In the genomic region with DNA sequence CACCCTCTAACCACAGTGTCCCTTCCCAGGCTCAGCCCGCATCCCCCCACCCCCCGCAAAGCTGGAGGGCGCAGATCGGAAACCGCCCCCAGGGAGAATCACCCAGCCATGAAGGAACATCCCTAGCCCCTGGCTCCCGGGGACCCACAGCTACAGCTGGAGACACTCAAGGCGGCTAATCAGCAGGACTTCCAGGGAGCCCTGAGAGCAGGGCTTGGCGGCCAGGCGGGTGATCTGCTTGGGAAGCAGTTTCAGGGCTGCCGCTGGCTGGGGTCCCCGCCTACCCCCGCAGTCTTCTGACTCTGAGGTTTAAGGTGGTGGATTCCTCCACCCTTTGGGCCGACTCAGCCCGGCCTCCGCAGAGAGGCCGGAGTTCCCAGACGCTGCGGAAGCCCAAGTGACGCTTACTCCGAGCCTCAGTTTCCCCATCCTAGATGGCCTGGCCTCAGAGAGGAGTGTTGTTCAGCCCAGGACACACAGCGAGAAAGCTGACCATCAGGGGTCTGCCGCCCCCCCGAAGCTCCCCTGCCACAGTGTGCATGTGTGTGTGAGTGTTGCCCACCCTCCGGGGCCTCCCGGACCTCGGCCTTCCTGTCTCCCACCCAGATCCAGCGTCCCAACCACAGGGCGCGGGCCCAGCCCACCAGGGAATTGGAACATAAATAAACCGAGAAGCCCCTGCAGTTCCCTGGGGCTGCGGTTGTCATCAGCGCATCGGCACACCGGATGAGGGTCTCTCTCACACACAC, we compare ENCODE assay signal across 13 cellular contexts. TPM values are rescaled to one million over a fixed set of nuclear protein-coding genes. Genes with fewer than 3 reads are reported as not detected.
A peak's percentile ranks its signal among the peaks of the same experiment; 100 is the strongest.
DNase-seq lines count a peak whose midpoint lies in the region; ATAC-seq and TF ChIP-seq lines count a peak whose summit lies in the region.
"Had no signal": no experiment of that assay in that cellular context is flagged by ENCODE, and none has a peak within 500 bp of the region (broad histone marks: within the 10 kb centered on the region; RNA-seq: fewer than 3 reads in every experiment).

No MANE protein-coding gene starts in this region.

- intact Hi-C loops in heart right ventricle (cut with DNase I) (loop anchor here in 5 of 10 donors (5.0 to 10.0 kb wide), 4 partner anchors 48 to 63 kb away; no protein-coding TSS in a partner anchor), right cardiac atrium (cut with DNase I) (loop anchor here in 2 of 4 donors (10.0 kb wide), 1 partner anchor 55 kb away; no protein-coding TSS in a partner anchor)

- no peaks in the 10 kb centered on the region for H3K9me3 Mint-ChIP-seq in activated CD8-positive, alpha-beta T cell treated with anti-CD3 and anti-CD28 coated beads, Interleukin-2, amount 10 ng/mL, durations not matched to agents 7 days and 5 days (ENCODE audit: insufficient read depth)
- H3K9me3 Mint-ChIP-seq: effector memory CD8-positive, alpha-beta T cell had no signal

- H3K27ac ChIP-seq in heart right ventricle (peak overlapping the region in 7 of 10 donors; percentile 44 to 80 (median 71)), right cardiac atrium (ENCODE audit: low read length) (no peak overlapping the region), suprapubic skin (no peak overlapping the region)

- no peak overlapping the region for H3K9ac ChIP-seq in iPS-15b (ENCODE audit: low read depth, low read length)

- WGBS in heart right ventricle, 2 donors = 53 to 59% methylated on average over 34 of the region's 34 CpGs
- 50% methylated on average over 34 of the region's 34 CpGs for WGBS in right cardiac atrium
- WGBS in suprapubic skin = 54% methylated on average over 16 of the region's 34 CpGs

- no peaks in the 10 kb centered on the region for H3K9me3 ChIP-seq in heart right ventricle
- no peaks in the 10 kb centered on the region for H3K9me3 ChIP-seq in right cardiac atrium (ENCODE audit: control insufficient read depth, low read length)
- H3K9me3 ChIP-seq in iPS-15b (ENCODE audit: control insufficient read depth, insufficient read depth, low read length) = no peaks in the 10 kb centered on the region
- no peaks in the 10 kb centered on the region for H3K9me3 ChIP-seq in suprapubic skin

- CTCF ChIA-PET in activated CD8-positive, alpha-beta T cell treated with anti-CD3 and anti-CD28 coated beads, Interleukin-2, amount 10 ng/mL, durations not matched to agents 7 days and 5 days (lab: Charles Lee) = interaction anchor here (1.2 to 5.3 kb wide), 5 partner anchors 10 to 193 kb away, joined by 3 to 63 read pairs (median 6); a partner anchor contains a TSS

- POLR2A ChIA-PET in activated CD8-positive, alpha-beta T cell treated with anti-CD3 and anti-CD28 coated beads, Interleukin-2, amount 10 ng/mL, durations not matched to agents 7 days and 5 days (lab: Charles Lee) = interaction anchor here (0.7 to 2.9 kb wide), 5 partner anchors 26 to 151 kb away, joined by 4 to 53 read pairs (median 8); a partner anchor contains a TSS

- H3K27me3 ChIP-seq in heart right ventricle (peaks cover 0 to 39% (median 27%) of the 10 kb centered on the region in 7 donors), right cardiac atrium (ENCODE audit: control insufficient read depth, insufficient read depth) (no peaks in the 10 kb centered on the region), iPS-15b (ENCODE audit: control insufficient read depth, insufficient read depth, low read length) (no peaks in the 10 kb centered on the region), suprapubic skin (peaks cover 5% of the 10 kb centered on the region)

- peaks cover 2% of the 10 kb centered on the region for H3K27me3 Mint-ChIP-seq in activated CD8-positive, alpha-beta T cell treated with anti-CD3 and anti-CD28 coated beads, Interleukin-2, amount 10 ng/mL, durations not matched to agents 7 days and 5 days (ENCODE audit: low read depth)

- peak overlapping the region in 2 of 10 donors; percentile 38 to 40 for H3K4me3 ChIP-seq in heart right ventricle
- H3K4me3 ChIP-seq in right cardiac atrium (ENCODE audit: low read length) = no peak overlapping the region
- H3K4me3 ChIP-seq in iPS-15b (ENCODE audit: low read depth, low read length) = peak overlapping the region; percentile 86
- peak overlapping the region; percentile 54 for H3K4me3 ChIP-seq in suprapubic skin

- TF ChIP-seq POLR2A in suprapubic skin (IDR thresholded peaks at IDR 0.05) = no peak

- H3K4me1 Mint-ChIP-seq in activated CD8-positive, alpha-beta T cell treated with anti-CD3 and anti-CD28 coated beads, Interleukin-2, amount 10 ng/mL, durations not matched to agents 7 days and 5 days (ENCODE audit: low read depth) = peaks cover 15% of the 10 kb centered on the region

- H3K36me3 ChIP-seq in heart right ventricle (no peaks in the 10 kb centered on the region), iPS-15b (ENCODE audit: control insufficient read depth, insufficient read depth, low read length) (no peaks in the 10 kb centered on the region), suprapubic skin (no peaks in the 10 kb centered on the region)

- H3K4me1 ChIP-seq in heart right ventricle = peaks cover 0 to 25% (median 3%) of the 10 kb centered on the region in 9 donors
- peaks cover 2% of the 10 kb centered on the region for H3K4me1 ChIP-seq in right cardiac atrium (ENCODE audit: control insufficient read depth, insufficient read depth, low read length)
- peaks cover 3% of the 10 kb centered on the region for H3K4me1 ChIP-seq in iPS-15b (ENCODE audit: control insufficient read depth, insufficient read depth, low read length)
- H3K4me1 ChIP-seq in suprapubic skin = peaks cover 35% of the 10 kb centered on the region

- H3K27ac Mint-ChIP-seq in activated CD8-positive, alpha-beta T cell treated with anti-CD3 and anti-CD28 coated beads, Interleukin-2, amount 10 ng/mL, durations not matched to agents 7 days and 5 days = peak overlapping the region; percentile 46

- DNase-seq in heart right ventricle = no peak
- DNase-seq in right cardiac atrium = no peak
- no peak for DNase-seq in activated CD8-positive, alpha-beta T cell treated with anti-CD3 and anti-CD28 coated beads, Interleukin-2, amount 10 ng/mL, durations not matched to agents 7 days and 5 days
- DNase-seq in suprapubic skin (ENCODE audit: low spot score in 2 of 2) = no peak
- DNase-seq in NCI-H2107 (lab: John Stamatoyannopoulos, UW) = no peak
- DNase-seq in NCI-H187 treated with DMSO at 0.1 percent for 48 hours (lab: John Stamatoyannopoulos, UW) = no peak
- DNase-seq: effector memory CD8-positive, alpha-beta T cell had no signal

- TF ChIP-seq EP300 in suprapubic skin (IDR thresholded peaks at IDR 0.05) = no peak

- peak overlapping the region; percentile 40 for H3K4me3 Mint-ChIP-seq in activated CD8-positive, alpha-beta T cell treated with anti-CD3 and anti-CD28 coated beads, Interleukin-2, amount 10 ng/mL, durations not matched to agents 7 days and 5 days

- TF ChIP-seq CTCF in heart right ventricle (IDR thresholded peaks at IDR 0.05) = no peak
- TF ChIP-seq CTCF in suprapubic skin (IDR thresholded peaks at IDR 0.05) = no peak

- H3K36me3 Mint-ChIP-seq in activated CD8-positive, alpha-beta T cell treated with anti-CD3 and anti-CD28 coated beads, Interleukin-2, amount 10 ng/mL, durations not matched to agents 7 days and 5 days (ENCODE audit: low read depth) = no peaks in the 10 kb centered on the region
- H3K36me3 Mint-ChIP-seq: CD4-positive, CD25-positive, alpha-beta regulatory T cell had no signal

- ATAC-seq in heart right ventricle (no peak), right cardiac atrium (no peak), GM19035 (IDR thresholded peaks at IDR 0.05; ENCODE audit: unreplicated experiment) (no peak)
- ATAC-seq in activated CD8-positive, alpha-beta T cell treated with anti-CD3 and anti-CD28 coated beads, Interleukin-2, amount 10 ng/mL, durations not matched to agents 7 days and 5 days = no peak
- ATAC-seq: effector memory CD8-positive, alpha-beta T cell had no signal

RNA-seq across cellular contexts. Expression of a gene that starts 9.8 kb away (rescaled TPM):
- total RNA-seq in heart right ventricle = not detected
- not detected for polyA plus RNA-seq in heart right ventricle
- not detected for total RNA-seq in right cardiac atrium
- polyA plus RNA-seq in right cardiac atrium = not detected
- under 1 TPM; 0.16 to 0.18 TPM for total RNA-seq in activated CD8-positive, alpha-beta T cell treated with anti-CD3 and anti-CD28 coated beads, Interleukin-2, amount 10 ng/mL, durations not matched to agents 7 days and 5 days
- total RNA-seq in suprapubic skin = 1 to 10 TPM in 1 of 4 donors, under 1 TPM in 1, not detected in 2; 0.25 to 1.4 TPM
- total RNA-seq: CD4-positive, CD25-positive, alpha-beta regulatory T cell; LHCN-M2; NCI-H460; posterior vena cava had no signal
- polyA plus RNA-seq: CD4-positive, CD25-positive, alpha-beta regulatory T cell had no signal

RNA-seq across cellular contexts. Expression of a gene that starts 21.5 kb away (rescaled TPM):
- total RNA-seq in heart right ventricle = not detected
- under 1 TPM in 1 of 2 donors, not detected in 1; 0.01 TPM for polyA plus RNA-seq in heart right ventricle
- not detected for total RNA-seq in right cardiac atrium
- polyA plus RNA-seq in right cardiac atrium = not detected
- not detected for total RNA-seq in activated CD8-positive, alpha-beta T cell treated with anti-CD3 and anti-CD28 coated beads, Interleukin-2, amount 10 ng/mL, durations not matched to agents 7 days and 5 days
- 1 to 10 TPM in 3 of 4 donors, under 1 TPM in 1; 0.93 to 3.6 (median 1.4) TPM for total RNA-seq in suprapubic skin
- total RNA-seq: CD4-positive, CD25-positive, alpha-beta regulatory T cell; LHCN-M2; NCI-H460; posterior vena cava had no signal
- polyA plus RNA-seq: CD4-positive, CD25-positive, alpha-beta regulatory T cell had no signal

RNA-seq across cellular contexts. Expression of a gene that starts 24.9 kb away (rescaled TPM):
- total RNA-seq in heart right ventricle = 10 to 100 TPM in 8 of 10 donors, 1 to 10 TPM in 2; 4.5 to 40.4 (median 14.8) TPM
- 10 to 100 TPM; 15.4 to 38.1 TPM for polyA plus RNA-seq in heart right ventricle
- total RNA-seq in right cardiac atrium = 10 to 100 TPM; 31.6 to 57.1 (median 52.5) TPM
- 31.7 TPM for polyA plus RNA-seq in right cardiac atrium
- not detected for total RNA-seq in activated CD8-positive, alpha-beta T cell treated with anti-CD3 and anti-CD28 coated beads, Interleukin-2, amount 10 ng/mL, durations not matched to agents 7 days and 5 days
- 1 to 10 TPM; 3.7 to 9.1 (median 6.6) TPM for total RNA-seq in suprapubic skin
- total RNA-seq: CD4-positive, CD25-positive, alpha-beta regulatory T cell; LHCN-M2 had no signal

RNA-seq across cellular contexts. Expression of a gene that starts 38.8 kb away (rescaled TPM):
- total RNA-seq in heart right ventricle (10 to 100 TPM; 11.5 to 27.8 (median 14.2) TPM), right cardiac atrium (10 to 100 TPM; 16.0 to 27.3 (median 19.7) TPM), suprapubic skin (10 to 100 TPM; 28.8 to 58.5 (median 43.8) TPM)
- polyA plus RNA-seq in heart right ventricle (10 to 100 TPM; 22.7 to 37.7 TPM), right cardiac atrium (15.5 TPM)
- 10 to 100 TPM; 56.6 to 66.3 TPM for total RNA-seq in activated CD8-positive, alpha-beta T cell treated with anti-CD3 and anti-CD28 coated beads, Interleukin-2, amount 10 ng/mL, durations not matched to agents 7 days and 5 days

RNA-seq across cellular contexts. Expression of a gene that starts 40.6 kb away (rescaled TPM):
- total RNA-seq in heart right ventricle (under 1 TPM in 1 of 10 donors, not detected in 9; 0.21 TPM), right cardiac atrium (not detected), suprapubic skin (under 1 TPM in 1 of 4 donors, not detected in 3; 0.23 TPM)
- polyA plus RNA-seq in heart right ventricle (not detected), right cardiac atrium (not detected)
- total RNA-seq in activated CD8-positive, alpha-beta T cell treated with anti-CD3 and anti-CD28 coated beads, Interleukin-2, amount 10 ng/mL, durations not matched to agents 7 days and 5 days = not detected
- total RNA-seq: LHCN-M2, NCI-H460, posterior vena cava had no signal

Comparison
In these comparisons a context has a peak if more than half of its experiments do, and no peak if none do; other contexts are left out.
1. H3K27ac ChIP-seq: peak in heart right ventricle (7 of 10); none in right cardiac atrium (single experiment) and suprapubic skin (single experiment).
2. RNA of a gene that starts 24.9 kb away (total RNA-seq): 31.6 to 57.1 TPM in right cardiac atrium, 4.5 to 40.4 TPM in heart right ventricle and 3.7 to 9.1 TPM in suprapubic skin; not detected in activated CD8-positive, alpha-beta T cell treated with anti-CD3 and anti-CD28 coated beads, Interleukin-2, amount 10 ng/mL, durations not matched to agents 7 days and 5 days; every median in the first group is over 4 times any median in the second.